ENCODE assay signal across 14 cellular contexts in the genomic region with DNA sequence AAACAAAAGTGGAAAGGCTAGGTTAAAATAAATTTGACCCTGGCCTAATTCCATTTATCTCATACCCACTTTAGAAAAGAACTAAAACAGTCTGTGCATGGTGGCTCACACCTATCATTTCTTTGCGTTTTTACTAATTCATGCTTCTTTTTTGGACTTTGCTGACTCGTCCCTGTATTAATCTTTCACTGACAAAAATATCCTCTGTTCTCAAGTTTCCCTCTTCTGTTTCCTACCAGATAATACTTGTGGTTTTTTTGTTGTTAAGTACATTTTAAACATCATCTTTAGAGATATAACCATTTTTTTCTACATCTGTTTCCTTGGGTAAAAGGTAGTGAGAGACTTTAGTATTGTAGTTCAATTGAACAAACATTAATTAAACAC. TPM values are rescaled to one million over a fixed set of nuclear protein-coding genes. Genes with fewer than 3 reads are reported as not detected.
DNase-seq lines count a peak whose midpoint lies in the region; ATAC-seq and TF ChIP-seq lines count a peak whose summit lies in the region.
"Had no signal": no experiment of that assay in that cellular context is flagged by ENCODE, and none has a peak within 500 bp of the region (broad histone marks: within the 10 kb centered on the region; RNA-seq: fewer than 3 reads in every experiment).

No MANE protein-coding gene starts in this region.

- peaks cover 49 to 84% (median 73%) of the 10 kb centered on the region in 4 donors for H3K4me1 Mint-ChIP-seq in CD4-positive, CD25-positive, alpha-beta regulatory T cell
- H3K4me1 Mint-ChIP-seq in HFFc6 (ENCODE audit: low read depth), result peaks cover 69% of the 10 kb centered on the region
- peaks cover 43% of the 10 kb centered on the region for H3K4me1 Mint-ChIP-seq in activated T-helper 1 cell treated with anti-CD3 and anti-CD28 coated beads, Interleukin-12 subunit alpha, Interleukin-12 subunit beta, Interleukin-2, Interleukin-4 antibody, amounts not matched to agents 30 ng/mL and 10 ng/mL and 1 ng/mL, durations not matched to agents 14 hours and 24 hours and 36 hours (ENCODE audit: low read depth)

- no peak for DNase-seq in CD4-positive, CD25-positive, alpha-beta regulatory T cell
- DNase-seq in HFFc6, result no peak
- no peak for DNase-seq in activated T-helper 1 cell treated with anti-CD3 and anti-CD28 coated beads, Interleukin-12 subunit alpha, Interleukin-12 subunit beta, Interleukin-2, Interleukin-4 antibody, amounts not matched to agents 30 ng/mL and 10 ng/mL and 1 ng/mL, durations not matched to agents 14 hours and 24 hours and 36 hours (ENCODE audit: low spot score)
- peak; percentile 21 for DNase-seq in myocyte (ENCODE audit: low read depth)
- no peak for DNase-seq in RPMI8226
- DNase-seq in stimulated activated CD4-positive, alpha-beta T cell treated with anti-CD3 and anti-CD28 coated beads, Interleukin-1b, Interleukin-23, amount 100 ng/mL, for 48 hours, result no peak
- DNase-seq in effector CD8-positive, alpha-beta T cell (lab: John Stamatoyannopoulos, UW), result no peak
- DNase-seq: caudate nucleus, COR-L47, esophagus squamous epithelium, PC-3 had no signal

- peaks cover 25% of the 10 kb centered on the region for H3K36me3 ChIP-seq in CD4-positive, CD25-positive, alpha-beta regulatory T cell (ENCODE audit: control insufficient read depth, insufficient read depth, low read length)
- H3K36me3 ChIP-seq: esophagus squamous epithelium had no signal

- peaks cover 55% of the 10 kb centered on the region for H3K4me1 ChIP-seq in CD4-positive, CD25-positive, alpha-beta regulatory T cell (ENCODE audit: control insufficient read depth, insufficient read depth, low read length, poor library complexity, severe bottlenecking)

- H3K27ac ChIP-seq in CD4-positive, CD25-positive, alpha-beta regulatory T cell (ENCODE audit: insufficient read depth, low read length, poor library complexity, severe bottlenecking), result peak overlapping the region; percentile 68

- no peaks in the 10 kb centered on the region for H3K9me3 ChIP-seq in CD4-positive, CD25-positive, alpha-beta regulatory T cell (ENCODE audit: control insufficient read depth in 2 of 2, low read length in 2 of 2)
- H3K9me3 ChIP-seq: esophagus squamous epithelium had no signal

- no peaks in the 10 kb centered on the region for H3K27me3 Mint-ChIP-seq in CD4-positive, CD25-positive, alpha-beta regulatory T cell
- no peaks in the 10 kb centered on the region; the same call in 1 of the 2 replicates for H3K27me3 Mint-ChIP-seq in HFFc6 (ENCODE audit: insufficient read depth)
- H3K27me3 Mint-ChIP-seq in activated T-helper 1 cell treated with anti-CD3 and anti-CD28 coated beads, Interleukin-12 subunit alpha, Interleukin-12 subunit beta, Interleukin-2, Interleukin-4 antibody, amounts not matched to agents 30 ng/mL and 10 ng/mL and 1 ng/mL, durations not matched to agents 14 hours and 24 hours and 36 hours (ENCODE audit: insufficient read depth), result no peaks in the 10 kb centered on the region
- H3K27me3 Mint-ChIP-seq: IgD-negative memory B cell had no signal

- no peak for TF ChIP-seq CTCF in HFFc6 (IDR thresholded peaks at IDR 0.05)

- H3K27ac Mint-ChIP-seq in CD4-positive, CD25-positive, alpha-beta regulatory T cell, result peak overlapping the region; percentile 6 to 97 (median 87)
- peak overlapping the region; percentile 62 for H3K27ac Mint-ChIP-seq in HFFc6
- peak overlapping the region; percentile 48 for H3K27ac Mint-ChIP-seq in activated T-helper 1 cell treated with anti-CD3 and anti-CD28 coated beads, Interleukin-12 subunit alpha, Interleukin-12 subunit beta, Interleukin-2, Interleukin-4 antibody, amounts not matched to agents 30 ng/mL and 10 ng/mL and 1 ng/mL, durations not matched to agents 14 hours and 24 hours and 36 hours

- ATAC-seq in CD4-positive, CD25-positive, alpha-beta regulatory T cell (ENCODE audit: low read depth in 2 of 2), result no peak
- ATAC-seq in GM18909 (IDR thresholded peaks at IDR 0.05; ENCODE audit: poor library complexity, unreplicated experiment), result no peak
- ATAC-seq: PC-3 had no signal

- H3K4me3 ChIP-seq in CD4-positive, CD25-positive, alpha-beta regulatory T cell (ENCODE audit: low read depth, low read length), result peak overlapping the region; percentile 84
- H3K4me3 ChIP-seq: esophagus squamous epithelium had no signal

- peaks cover 35% of the 10 kb centered on the region for H3K36me3 Mint-ChIP-seq in CD4-positive, CD25-positive, alpha-beta regulatory T cell
- H3K36me3 Mint-ChIP-seq in HFFc6 (ENCODE audit: low read depth), result peaks cover 43% of the 10 kb centered on the region
- peaks cover 12% of the 10 kb centered on the region for H3K36me3 Mint-ChIP-seq in activated T-helper 1 cell treated with anti-CD3 and anti-CD28 coated beads, Interleukin-12 subunit alpha, Interleukin-12 subunit beta, Interleukin-2, Interleukin-4 antibody, amounts not matched to agents 30 ng/mL and 10 ng/mL and 1 ng/mL, durations not matched to agents 14 hours and 24 hours and 36 hours (ENCODE audit: low read depth)

- H3K27me3 ChIP-seq in CD4-positive, CD25-positive, alpha-beta regulatory T cell (ENCODE audit: control insufficient read depth, insufficient read depth, low read length), result no peaks in the 10 kb centered on the region
- H3K27me3 ChIP-seq: esophagus squamous epithelium had no signal

- H3K9me3 Mint-ChIP-seq in CD4-positive, CD25-positive, alpha-beta regulatory T cell, result peaks cover 0 to 1% (median 0%) of the 10 kb centered on the region in 7 donors
- H3K9me3 Mint-ChIP-seq in HFFc6, result no peaks in the 10 kb centered on the region
- H3K9me3 Mint-ChIP-seq in activated T-helper 1 cell treated with anti-CD3 and anti-CD28 coated beads, Interleukin-12 subunit alpha, Interleukin-12 subunit beta, Interleukin-2, Interleukin-4 antibody, amounts not matched to agents 30 ng/mL and 10 ng/mL and 1 ng/mL, durations not matched to agents 14 hours and 24 hours and 36 hours, result no peaks in the 10 kb centered on the region
- H3K9me3 Mint-ChIP-seq: IgD-negative memory B cell had no signal

- intact Hi-C loops in activated T-helper 1 cell treated with anti-CD3 and anti-CD28 coated beads, Interleukin-12 subunit alpha, Interleukin-12 subunit beta, Interleukin-2, Interleukin-4 antibody, amounts not matched to agents 30 ng/mL and 10 ng/mL and 1 ng/mL, durations not matched to agents 14 hours and 24 hours and 36 hours (cut with micrococcal nuclease), result no loop called here

- peak overlapping the region; percentile 38 to 93 (median 76) for H3K4me3 Mint-ChIP-seq in CD4-positive, CD25-positive, alpha-beta regulatory T cell
- H3K4me3 Mint-ChIP-seq in HFFc6, result peak overlapping the region; percentile 56
- H3K4me3 Mint-ChIP-seq in activated T-helper 1 cell treated with anti-CD3 and anti-CD28 coated beads, Interleukin-12 subunit alpha, Interleukin-12 subunit beta, Interleukin-2, Interleukin-4 antibody, amounts not matched to agents 30 ng/mL and 10 ng/mL and 1 ng/mL, durations not matched to agents 14 hours and 24 hours and 36 hours, result no peak overlapping the region
- H3K4me3 Mint-ChIP-seq: neural crest cell had no signal

RNA-seq across cellular contexts. Expression of a gene that starts 11.5 kb away (rescaled TPM):
- total RNA-seq in CD4-positive, CD25-positive, alpha-beta regulatory T cell, result 115 TPM
- 10 to 100 TPM; 54.4 to 78.4 (median 62.6) TPM for polyA plus RNA-seq in CD4-positive, CD25-positive, alpha-beta regulatory T cell
- total RNA-seq in HFFc6 (2021; fragmentation: NEBNext Ultra II Directional; extraction: Animal tissue kit (Norgen Biotek cat#: 25700)), result 10 to 100 TPM; 56.4 to 67.9 (median 59.6) TPM
- total RNA-seq in activated T-helper 1 cell treated with anti-CD3 and anti-CD28 coated beads, Interleukin-12 subunit alpha, Interleukin-12 subunit beta, Interleukin-2, Interleukin-4 antibody, amounts not matched to agents 30 ng/mL and 10 ng/mL and 1 ng/mL, durations not matched to agents 14 hours and 24 hours and 36 hours, result 27.0 and 30.8 TPM in 2 replicates
- total RNA-seq in myocyte, result 14.5 and 21.6 TPM in 2 replicates
- 10.4 TPM for polyA plus RNA-seq in myocyte (2012)

RNA-seq across cellular contexts. Expression of a gene that starts 11.7 kb away (rescaled TPM):
- total RNA-seq in CD4-positive, CD25-positive, alpha-beta regulatory T cell, result 15.2 TPM
- polyA plus RNA-seq in CD4-positive, CD25-positive, alpha-beta regulatory T cell, result 10 to 100 TPM; 15.4 to 21.8 (median 20.6) TPM
- 10 to 100 TPM; 21.2 to 25.0 (median 23.0) TPM for total RNA-seq in HFFc6 (2021; fragmentation: NEBNext Ultra II Directional; extraction: Animal tissue kit (Norgen Biotek cat#: 25700))
- total RNA-seq in activated T-helper 1 cell treated with anti-CD3 and anti-CD28 coated beads, Interleukin-12 subunit alpha, Interleukin-12 subunit beta, Interleukin-2, Interleukin-4 antibody, amounts not matched to agents 30 ng/mL and 10 ng/mL and 1 ng/mL, durations not matched to agents 14 hours and 24 hours and 36 hours, result 24.8 and 30.9 TPM in 2 replicates
- total RNA-seq in myocyte, result 16.0 and 16.5 TPM in 2 replicates
- 9.4 TPM for polyA plus RNA-seq in myocyte (2012)
